Comparison of ENCODE assay signal across 25 cellular contexts in genomic region chr13:29698106-29698505, GRCh38.
DNase-seq lines count a peak whose midpoint lies in the region; FAIRE-seq and TF ChIP-seq lines count a peak whose summit lies in the region.
"Had no signal": no experiment of that assay in that cellular context is flagged by ENCODE, and none has a peak within 500 bp of the region (broad histone marks: within the 10 kb centered on the region; RNA-seq: fewer than 3 reads in every experiment).

No MANE protein-coding gene starts in this region.

- H3K4me3 ChIP-seq in mammary epithelial cell (replicated peaks in 1 of 3; ENCODE audit: insufficient read depth in 1 of 3, low read depth in 2 of 3, low read length in 3 of 3) (no peak overlapping the region), breast epithelium (no peak overlapping the region), keratinocyte (ENCODE audit: control insufficient read depth in 2 of 3, extremely low read depth in 1 of 3, insufficient read depth in 2 of 3, low read depth in 1 of 3, low read length in 3 of 3) (no peak overlapping the region)
- H3K4me3 ChIP-seq: A549, BLaER1, GM12878 had no signal

- dilution Hi-C loops in mammary epithelial cell (cut with HindIII; ENCODE audit: low sequenced_read_pairs), result no loop called here
- dilution Hi-C loops in keratinocyte (cut with MboI; ENCODE audit: extremely low pct_ligation_motif_present, low sequenced_read_pairs), result no loop called here

- no TSS peak for BruUV-seq in mammary epithelial cell (replicated peaks; lab: Mats Ljungman, UMichigan)

- peak; percentile 28 for DNase-seq in mammary epithelial cell
- DNase-seq in breast epithelium (ENCODE audit: low spot score in 2 of 2), result no peak
- DNase-seq in epithelial cell of prostate (ENCODE audit: low read depth, low spot score), result no peak
- DNase-seq in keratinocyte (ENCODE audit: low read depth, low spot score), result no peak
- no peak for DNase-seq in activated CD4-positive, alpha-beta T cell treated with anti-CD3 and anti-CD28 coated beads, Interleukin-2, amount 50 U/mL, for 48 hours
- DNase-seq in NCI-H345 (lab: John Stamatoyannopoulos, UW), result no peak
- DNase-seq: BE2C; C1 segment of cervical spinal cord; CD4-positive, alpha-beta memory T cell; CD4-positive, CD25-positive, alpha-beta regulatory T cell; CD8-positive, alpha-beta memory T cell; COR-L47; DMS 273 treated with DMSO at 0.1 percent for 48 hours; DMS153; DMS53; DMS79; DND-41; EL; GDM1 had no signal

- H3K79me2 ChIP-seq in mammary epithelial cell (ENCODE audit: insufficient read depth, low read length), result no peaks in the 10 kb centered on the region
- H3K79me2 ChIP-seq in keratinocyte (ENCODE audit: control insufficient read depth, insufficient read depth, low read length), result no peaks in the 10 kb centered on the region

- H3K27ac ChIP-seq in mammary epithelial cell (ENCODE audit: insufficient read depth, low read depth, low read length) (no peak overlapping the region), breast epithelium (no peak overlapping the region), epithelial cell of prostate (peak overlapping the region; percentile 36), keratinocyte (ENCODE audit: control insufficient read depth, insufficient read depth, low read length) (no peak overlapping the region)
- H3K27ac ChIP-seq: 22Rv1, A549, BLaER1 had no signal

- H3K4me2 ChIP-seq in mammary epithelial cell (ENCODE audit: insufficient read depth, low read depth, low read length) (peak overlapping the region; percentile 24), keratinocyte (ENCODE audit: control insufficient read depth, extremely low read depth, insufficient read depth, low read depth, low read length) (peak overlapping the region; percentile 65)
- H3K4me2 ChIP-seq: A549, BLaER1 had no signal

- H3K4me1 ChIP-seq in mammary epithelial cell (ENCODE audit: insufficient read depth, low read length) (peaks cover 7% of the 10 kb centered on the region), breast epithelium (no peaks in the 10 kb centered on the region), keratinocyte (ENCODE audit: control insufficient read depth, extremely low read depth, insufficient read depth, low read length) (peaks cover 32% of the 10 kb centered on the region)
- H3K4me1 ChIP-seq: A549, BLaER1 had no signal

- H3K9me1 ChIP-seq in keratinocyte (ENCODE audit: control insufficient read depth, extremely low read depth, insufficient read depth, low read length), result no peaks in the 10 kb centered on the region

- intact Hi-C loops in mammary epithelial cell (cut with micrococcal nuclease), result no loop called here
- intact Hi-C loops in breast epithelium (cut with DNase I; ENCODE audit: low total_unique reads), result no loop called here

- CTCF ChIA-PET in mammary epithelial cell (lab: Charles Lee; ENCODE audit: low non-redundant PET), result no interaction called here

- TF ChIP-seq POLR2A in breast epithelium (IDR thresholded peaks at IDR 0.05), result no peak

- H3K9ac ChIP-seq in mammary epithelial cell (ENCODE audit: insufficient read depth, low read length), result no peak overlapping the region
- H3K9ac ChIP-seq in keratinocyte (ENCODE audit: control insufficient read depth, extremely low read depth, insufficient read depth, low read length), result no peak overlapping the region
- H3K9ac ChIP-seq: BLaER1 had no signal

- peak; percentile 77 for FAIRE-seq in keratinocyte (lab: Jason Lieb, UNC)
- FAIRE-seq: A549, GM12878, GM12892, GM18507 had no signal

- in situ Hi-C loops in mammary epithelial cell (cut with MboI; ENCODE audit: low sequenced_read_pairs in 2 of 2), result no loop called here

- H4K20me1 ChIP-seq in mammary epithelial cell (ENCODE audit: insufficient read depth, low read length), result no peaks in the 10 kb centered on the region
- H4K20me1 ChIP-seq in keratinocyte (ENCODE audit: control insufficient read depth, extremely low read depth, insufficient read depth, low read length), result no peaks in the 10 kb centered on the region
- H4K20me1 ChIP-seq: BLaER1 had no signal

- WGBS in mammary epithelial cell (ENCODE audit: low coverage, missing lambda C conversion rate), result 55% methylated on average over 3 of the region's 3 CpGs

- H3K36me3 ChIP-seq in mammary epithelial cell (ENCODE audit: insufficient read depth, low read length) (no peaks in the 10 kb centered on the region), breast epithelium (no peaks in the 10 kb centered on the region), keratinocyte (ENCODE audit: control insufficient read depth in 2 of 2, extremely low read depth in 1 of 2, insufficient read depth in 2 of 2, low read length in 2 of 2) (no peaks in the 10 kb centered on the region)
- H3K36me3 ChIP-seq: BE2C, BLaER1 had no signal

- H3K27me3 ChIP-seq in mammary epithelial cell (ENCODE audit: insufficient read depth, low read length) (no peaks in the 10 kb centered on the region), breast epithelium (no peaks in the 10 kb centered on the region), keratinocyte (ENCODE audit: control insufficient read depth, extremely low read depth, insufficient read depth, low read length) (no peaks in the 10 kb centered on the region)
- H3K27me3 ChIP-seq: BE2C, BLaER1 had no signal

- no peak for TF ChIP-seq CTCF in mammary epithelial cell (conservative IDR thresholded peaks at IDR 0.05 in 1 of 2, IDR thresholded peaks at IDR 0.05 in 1 of 2; ENCODE audit: extremely low read depth in 1 of 2, insufficient read depth in 1 of 2, low read depth in 1 of 2, low read length in 2 of 2)
- TF ChIP-seq CTCF in breast epithelium (IDR thresholded peaks at IDR 0.05), result no peak
- TF ChIP-seq CTCF in keratinocyte (optimal IDR thresholded peaks at IDR 0.05 in 1 of 3, IDR thresholded peaks at IDR 0.05 in 1 of 3, conservative IDR thresholded peaks at IDR 0.05 in 1 of 3; ENCODE audit: extremely low read depth in 1 of 3, insufficient read depth in 2 of 3, low read length in 3 of 3), result no peak

- H2AFZ ChIP-seq in mammary epithelial cell (ENCODE audit: low read depth, low read length) (no peak overlapping the region), keratinocyte (ENCODE audit: control insufficient read depth, low read length) (peak overlapping the region; percentile 71)

- H3K9me3 ChIP-seq in mammary epithelial cell (replicated peaks; ENCODE audit: insufficient read depth, low read length), result no peaks in the 10 kb centered on the region
- no peaks in the 10 kb centered on the region for H3K9me3 ChIP-seq in breast epithelium
- no peaks in the 10 kb centered on the region for H3K9me3 ChIP-seq in keratinocyte (ENCODE audit: control insufficient read depth, low read depth, low read length)
- H3K9me3 ChIP-seq: A549, BE2C, BLaER1 had no signal
